30 cellular contexts compared by ENCODE assay signal in the genomic region with DNA sequence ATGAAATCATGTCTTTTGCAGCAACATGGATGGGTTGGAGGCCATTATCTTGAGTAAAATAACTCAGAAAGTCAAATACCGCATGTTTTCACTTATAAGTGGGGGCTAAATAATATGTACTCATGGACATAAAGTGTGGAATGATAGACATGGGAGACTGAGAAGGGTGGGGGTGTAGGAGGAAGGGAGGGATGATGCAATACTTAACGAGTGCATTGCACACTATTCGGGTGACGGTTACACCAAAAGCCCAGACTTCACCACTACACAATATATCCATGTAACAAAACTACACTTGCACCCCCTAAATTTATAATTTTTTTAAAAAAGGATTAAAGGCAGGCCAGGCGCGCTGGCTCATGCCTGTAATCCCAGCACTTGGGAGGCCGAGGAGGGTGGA. TPM values are rescaled to one million over a fixed set of nuclear protein-coding genes. Genes with fewer than 3 reads are reported as not detected.
"Had no signal": no experiment of that assay in that cellular context is flagged by ENCODE, and none has a peak within 500 bp of the region (broad histone marks: within the 10 kb centered on the region; RNA-seq: fewer than 3 reads in every experiment).

No MANE protein-coding gene starts in this region.

- DNase-seq: cortex of kidney; effector memory CD8-positive, alpha-beta T cell; erythroblast; esophagus squamous epithelium; foreskin melanocyte; glutamatergic neuron; heart right ventricle; hippocampal formation; left colon; left ventricle myocardium inferior; lower lobe of right lung; natural killer cell; occipital lobe; ovary; stimulated activated CD4-positive, alpha-beta T cell treated with anti-CD3 and anti-CD28 coated beads, Interleukin-12 subunit alpha, Interleukin-12 subunit beta, amount 100 ng/mL, for 4 hours; stimulated activated CD4-positive, alpha-beta T cell treated with anti-CD3 and anti-CD28 coated beads, Interleukin-1b, Interleukin-23, amount 100 ng/mL, for 48 hours; stimulated activated CD4-positive, alpha-beta T cell treated with anti-CD3 and anti-CD28 coated beads, Interleukin-4, amount 100 ng/mL, for 1 hour; stimulated activated CD8-positive, alpha-beta memory T cell treated with anti-CD3 and anti-CD28 coated beads, Interleukin-4, amount 100 ng/mL, for 48 hours; stimulated activated naive CD4-positive, alpha-beta T cell; stimulated activated naive CD8-positive, alpha-beta T cell treated with anti-CD3 and anti-CD28 coated beads, Interleukin-15, amount 100 ng/mL, for 72 hours; thyroid gland had no signal

- ATAC-seq: effector memory CD8-positive, alpha-beta T cell; heart right ventricle; left colon; lower lobe of right lung; natural killer cell; sciatic nerve; stimulated activated naive CD8-positive, alpha-beta T cell treated with anti-CD3 and anti-CD28 coated beads, Interleukin-15, amount 100 ng/mL, for 72 hours had no signal

- H3K36me3 Mint-ChIP-seq: natural killer cell, type B pancreatic cell had no signal

- H3K4me2 ChIP-seq: smooth muscle cell had no signal

- H3K4me1 Mint-ChIP-seq: natural killer cell; stimulated activated naive CD8-positive, alpha-beta T cell treated with anti-CD3 and anti-CD28 coated beads, Interleukin-15, amount 100 ng/mL, for 72 hours had no signal

- H3K4me1 ChIP-seq: esophagus squamous epithelium, heart right ventricle, left ventricle myocardium inferior, lower lobe of right lung, suprapubic skin, thyroid gland had no signal

- H3K36me3 ChIP-seq: esophagus squamous epithelium, heart right ventricle, left ventricle myocardium inferior, lower lobe of right lung, ovary, suprapubic skin, thyroid gland had no signal

- H3K9me3 Mint-ChIP-seq: effector memory CD8-positive, alpha-beta T cell; natural killer cell; stimulated activated naive CD8-positive, alpha-beta T cell treated with anti-CD3 and anti-CD28 coated beads, Interleukin-15, amount 100 ng/mL, for 72 hours; type B pancreatic cell had no signal

- H3K4me3 ChIP-seq: esophagus squamous epithelium, heart right ventricle, left ventricle myocardium inferior, lower lobe of right lung, ovary, smooth muscle cell, suprapubic skin, thyroid gland had no signal

- H3K27ac ChIP-seq: esophagus squamous epithelium, heart right ventricle, left ventricle myocardium inferior, lower lobe of right lung, ovary, suprapubic skin, thyroid gland had no signal

- H3K27ac Mint-ChIP-seq: effector memory CD8-positive, alpha-beta T cell; natural killer cell; stimulated activated naive CD8-positive, alpha-beta T cell treated with anti-CD3 and anti-CD28 coated beads, Interleukin-15, amount 100 ng/mL, for 72 hours; type B pancreatic cell had no signal

- FAIRE-seq: endometrium, islet of Langerhans had no signal

- H3K9me3 ChIP-seq: esophagus squamous epithelium, heart right ventricle, left ventricle myocardium inferior, lower lobe of right lung, ovary, suprapubic skin, thyroid gland had no signal

- H3K27me3 ChIP-seq: ovary, thyroid gland had no signal

- H3K4me3 Mint-ChIP-seq: effector memory CD8-positive, alpha-beta T cell; natural killer cell; stimulated activated naive CD8-positive, alpha-beta T cell treated with anti-CD3 and anti-CD28 coated beads, Interleukin-15, amount 100 ng/mL, for 72 hours; type B pancreatic cell had no signal

RNA-seq across cellular contexts. Expression of a gene that starts 13.6 kb away (rescaled TPM):
- total RNA-seq: dermis microvascular lymphatic vessel endothelial cell, kidney epithelial cell, left ventricle myocardium inferior, lower lobe of right lung, mesenteric fat pad, natural killer cell, suprapubic skin, thyroid gland had no signal
- polyA plus RNA-seq: smooth muscle cell had no signal
